1 cellular context compared by ENCODE assay signal in the genomic region with DNA sequence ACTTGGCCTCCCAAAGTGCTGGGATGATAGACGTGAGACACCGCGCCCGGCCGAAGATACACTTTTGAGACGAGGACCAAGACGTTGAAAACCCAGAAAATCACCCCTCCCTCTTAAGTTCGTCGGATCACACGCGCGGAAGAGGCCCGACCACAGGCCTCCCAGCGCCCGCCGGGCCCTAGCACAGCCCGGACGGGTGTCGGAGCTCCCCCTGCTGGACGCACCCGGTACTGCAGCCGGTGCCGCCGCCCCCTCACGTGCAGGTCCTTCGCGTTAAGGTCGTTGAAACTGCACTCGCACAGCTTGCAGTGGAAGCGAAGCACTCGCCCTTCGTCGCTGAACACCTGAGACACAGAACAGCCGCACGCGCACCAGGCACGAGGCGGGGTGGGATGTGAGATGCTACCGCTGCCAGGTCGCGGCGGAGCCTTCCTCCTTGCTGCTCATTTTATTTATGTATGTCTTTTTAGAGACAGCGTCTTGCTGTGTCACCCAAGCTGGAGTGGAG.
TF ChIP-seq lines count a peak whose summit lies in the region.

No MANE protein-coding gene starts in this region.

TF ChIP-seq in HepG2, 621 proteins besides CTCF, POLR2A, EP300 and RAD21 (continues in another document):
- TF ChIP-seq MIER2 (CRISPR knock-in tag; IDR thresholded peaks at IDR 0.05) (no peak), ZNF180 (CRISPR knock-in tag; IDR thresholded peaks at IDR 0.05; ENCODE audit: borderline replicate concordance, low read depth) (no peak), GPN1 (CRISPR knock-in tag; IDR thresholded peaks at IDR 0.05; ENCODE audit: borderline replicate concordance) (peak; percentile 44; the same call in 1 of the 2 replicates), ZNF616 (CRISPR knock-in tag; IDR thresholded peaks at IDR 0.05; ENCODE audit: low read depth) (no peak), REXO4 (CRISPR knock-in tag; IDR thresholded peaks at IDR 0.05; ENCODE audit: borderline replicate concordance) (no peak), CREM (IDR thresholded peaks at IDR 0.05) (no peak), CREM (CRISPR knock-in tag; IDR thresholded peaks at IDR 0.05) (no peak), ZNF562 (CRISPR knock-in tag; IDR thresholded peaks at IDR 0.05; ENCODE audit: borderline replicate concordance) (no peak), PCBP2 (optimal IDR thresholded peaks at IDR 0.05; ENCODE audit: low read depth, low read length, poor library complexity, severe bottlenecking) (no peak), TCF7L2 (IDR thresholded peaks at IDR 0.05; ENCODE audit: low read depth, low read length) (no peak), JUN (CRISPR knock-in tag; IDR thresholded peaks at IDR 0.05) (no peak), RFXANK (CRISPR knock-in tag; IDR thresholded peaks at IDR 0.05) (no peak), RNF2 (conservative IDR thresholded peaks at IDR 0.05; ENCODE audit: low read depth) (peak; percentile 53; the same call in 1 of the 2 replicates), ZNF841 (CRISPR knock-in tag; IDR thresholded peaks at IDR 0.05; ENCODE audit: borderline replicate concordance) (no peak), ZNF260 (CRISPR knock-in tag; IDR thresholded peaks at IDR 0.05; ENCODE audit: borderline replicate concordance, low read depth) (no peak), ZNF703 (CRISPR knock-in tag; IDR thresholded peaks at IDR 0.05; ENCODE audit: borderline replicate concordance) (no peak), U2AF2 (IDR thresholded peaks at IDR 0.05; ENCODE audit: low read depth, low read length) (no peak), FOSL1 (CRISPR knock-in tag; IDR thresholded peaks at IDR 0.05; ENCODE audit: borderline replicate concordance) (no peak), ZSCAN20 (CRISPR knock-in tag; IDR thresholded peaks at IDR 0.05; ENCODE audit: borderline replicate concordance) (no peak), ARNTL (CRISPR knock-in tag; IDR thresholded peaks at IDR 0.05) (no peak), MAZ (IDR thresholded peaks at IDR 0.05; ENCODE audit: borderline replicate concordance, low read depth, low read length) (no peak), MAZ (CRISPR knock-in tag; IDR thresholded peaks at IDR 0.05; ENCODE audit: low read depth) (peak; percentile 35; the same call in 1 of the 2 replicates), ZNF501 (CRISPR knock-in tag; IDR thresholded peaks at IDR 0.05) (0 out of 2 replicates have a peak, but pooled peaks have one; percentile 34), ZBTB20 (CRISPR knock-in tag; IDR thresholded peaks at IDR 0.05; ENCODE audit: borderline replicate concordance, low read depth) (no peak), SP1 (IDR thresholded peaks at IDR 0.05) (no peak), SP1 (CRISPR knock-in tag; IDR thresholded peaks at IDR 0.05) (peak; percentile 67), KDM2A (CRISPR knock-in tag; IDR thresholded peaks at IDR 0.05; ENCODE audit: borderline replicate concordance, low read depth) (peak; percentile 60; the same call in 1 of the 2 replicates), ZNF326 (CRISPR knock-in tag; IDR thresholded peaks at IDR 0.05; ENCODE audit: borderline replicate concordance) (no peak), ZNF720 (CRISPR knock-in tag; IDR thresholded peaks at IDR 0.05) (no peak), GABPB1 (CRISPR knock-in tag; IDR thresholded peaks at IDR 0.05) (peak; percentile 38; the same call in 1 of the 2 replicates), YEATS2 (CRISPR knock-in tag; IDR thresholded peaks at IDR 0.05; ENCODE audit: borderline replicate concordance) (no peak), ZNF143 (CRISPR knock-in tag; IDR thresholded peaks at IDR 0.05) (no peak), HOXA9 (CRISPR knock-in tag; IDR thresholded peaks at IDR 0.05; ENCODE audit: borderline replicate concordance) (0 out of 2 replicates have a peak, but pooled peaks have one; percentile 27), ZNF75D (CRISPR knock-in tag; IDR thresholded peaks at IDR 0.05; ENCODE audit: borderline replicate concordance) (no peak), PHF21A (CRISPR knock-in tag; IDR thresholded peaks at IDR 0.05) (no peak), ZNF432 (CRISPR knock-in tag; IDR thresholded peaks at IDR 0.05; ENCODE audit: borderline replicate concordance) (no peak), GATA4 (IDR thresholded peaks at IDR 0.05; ENCODE audit: borderline replicate concordance, low read depth) (no peak), SP5 (CRISPR knock-in tag; IDR thresholded peaks at IDR 0.05; ENCODE audit: borderline replicate concordance, low read depth) (peak; percentile 63; the same call in 1 of the 2 replicates), HNRNPLL (IDR thresholded peaks at IDR 0.05; ENCODE audit: low read depth, low read length, poor library complexity, severe bottlenecking) (peak; percentile 38), SMAD9 (CRISPR knock-in tag; IDR thresholded peaks at IDR 0.05) (no peak), ZNF44 (CRISPR knock-in tag; IDR thresholded peaks at IDR 0.05) (no peak), TEAD2 (CRISPR knock-in tag; IDR thresholded peaks at IDR 0.05) (no peak), CBX1 (IDR thresholded peaks at IDR 0.05; ENCODE audit: low read depth) (no peak), SOX13 (IDR thresholded peaks at IDR 0.05) (no peak), SOX13 (CRISPR knock-in tag; conservative IDR thresholded peaks at IDR 0.05 in 1 of 2, IDR thresholded peaks at IDR 0.05 in 1 of 2) (no peak), ZNF672 (CRISPR knock-in tag; IDR thresholded peaks at IDR 0.05) (no peak)
- TF ChIP-seq, protein P1, sequence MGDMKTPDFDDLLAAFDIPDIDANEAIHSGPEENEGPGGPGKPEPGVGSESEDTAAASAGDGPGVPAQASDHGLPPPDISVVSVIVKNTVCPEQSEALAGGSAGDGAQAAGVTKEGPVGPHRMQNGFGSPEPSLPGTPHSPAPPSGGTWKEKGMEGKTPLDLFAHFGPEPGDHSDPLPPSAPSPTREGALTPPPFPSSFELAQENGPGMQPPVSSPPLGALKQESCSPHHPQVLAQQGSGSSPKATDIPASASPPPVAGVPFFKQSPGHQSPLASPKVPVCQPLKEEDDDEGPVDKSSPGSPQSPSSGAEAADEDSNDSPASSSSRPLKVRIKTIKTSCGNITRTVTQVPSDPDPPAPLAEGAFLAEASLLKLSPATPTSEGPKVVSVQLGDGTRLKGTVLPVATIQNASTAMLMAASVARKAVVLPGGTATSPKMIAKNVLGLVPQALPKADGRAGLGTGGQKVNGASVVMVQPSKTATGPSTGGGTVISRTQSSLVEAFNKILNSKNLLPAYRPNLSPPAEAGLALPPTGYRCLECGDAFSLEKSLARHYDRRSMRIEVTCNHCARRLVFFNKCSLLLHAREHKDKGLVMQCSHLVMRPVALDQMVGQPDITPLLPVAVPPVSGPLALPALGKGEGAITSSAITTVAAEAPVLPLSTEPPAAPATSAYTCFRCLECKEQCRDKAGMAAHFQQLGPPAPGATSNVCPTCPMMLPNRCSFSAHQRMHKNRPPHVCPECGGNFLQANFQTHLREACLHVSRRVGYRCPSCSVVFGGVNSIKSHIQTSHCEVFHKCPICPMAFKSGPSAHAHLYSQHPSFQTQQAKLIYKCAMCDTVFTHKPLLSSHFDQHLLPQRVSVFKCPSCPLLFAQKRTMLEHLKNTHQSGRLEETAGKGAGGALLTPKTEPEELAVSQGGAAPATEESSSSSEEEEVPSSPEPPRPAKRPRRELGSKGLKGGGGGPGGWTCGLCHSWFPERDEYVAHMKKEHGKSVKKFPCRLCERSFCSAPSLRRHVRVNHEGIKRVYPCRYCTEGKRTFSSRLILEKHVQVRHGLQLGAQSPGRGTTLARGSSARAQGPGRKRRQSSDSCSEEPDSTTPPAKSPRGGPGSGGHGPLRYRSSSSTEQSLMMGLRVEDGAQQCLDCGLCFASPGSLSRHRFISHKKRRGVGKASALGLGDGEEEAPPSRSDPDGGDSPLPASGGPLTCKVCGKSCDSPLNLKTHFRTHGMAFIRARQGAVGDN (CRISPR knock-in tag; IDR thresholded peaks at IDR 0.05) = peak; percentile 50; the same call in 1 of the 2 replicates
- TF ChIP-seq, protein P2, sequence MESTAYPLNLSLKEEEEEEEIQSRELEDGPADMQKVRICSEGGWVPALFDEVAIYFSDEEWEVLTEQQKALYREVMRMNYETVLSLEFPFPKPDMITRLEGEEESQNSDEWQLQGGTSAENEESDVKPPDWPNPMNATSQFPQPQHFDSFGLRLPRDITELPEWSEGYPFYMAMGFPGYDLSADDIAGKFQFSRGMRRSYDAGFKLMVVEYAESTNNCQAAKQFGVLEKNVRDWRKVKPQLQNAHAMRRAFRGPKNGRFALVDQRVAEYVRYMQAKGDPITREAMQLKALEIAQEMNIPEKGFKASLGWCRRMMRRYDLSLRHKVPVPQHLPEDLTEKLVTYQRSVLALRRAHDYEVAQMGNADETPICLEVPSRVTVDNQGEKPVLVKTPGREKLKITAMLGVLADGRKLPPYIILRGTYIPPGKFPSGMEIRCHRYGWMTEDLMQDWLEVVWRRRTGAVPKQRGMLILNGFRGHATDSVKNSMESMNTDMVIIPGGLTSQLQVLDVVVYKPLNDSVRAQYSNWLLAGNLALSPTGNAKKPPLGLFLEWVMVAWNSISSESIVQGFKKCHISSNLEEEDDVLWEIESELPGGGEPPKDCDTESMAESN (CRISPR knock-in tag; conservative IDR thresholded peaks at IDR 0.05) = 0 out of 2 replicates have a peak, but pooled peaks have one; percentile 33
- TF ChIP-seq, protein P3, sequence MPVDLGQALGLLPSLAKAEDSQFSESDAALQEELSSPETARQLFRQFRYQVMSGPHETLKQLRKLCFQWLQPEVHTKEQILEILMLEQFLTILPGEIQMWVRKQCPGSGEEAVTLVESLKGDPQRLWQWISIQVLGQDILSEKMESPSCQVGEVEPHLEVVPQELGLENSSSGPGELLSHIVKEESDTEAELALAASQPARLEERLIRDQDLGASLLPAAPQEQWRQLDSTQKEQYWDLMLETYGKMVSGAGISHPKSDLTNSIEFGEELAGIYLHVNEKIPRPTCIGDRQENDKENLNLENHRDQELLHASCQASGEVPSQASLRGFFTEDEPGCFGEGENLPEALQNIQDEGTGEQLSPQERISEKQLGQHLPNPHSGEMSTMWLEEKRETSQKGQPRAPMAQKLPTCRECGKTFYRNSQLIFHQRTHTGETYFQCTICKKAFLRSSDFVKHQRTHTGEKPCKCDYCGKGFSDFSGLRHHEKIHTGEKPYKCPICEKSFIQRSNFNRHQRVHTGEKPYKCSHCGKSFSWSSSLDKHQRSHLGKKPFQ (CRISPR knock-in tag; IDR thresholded peaks at IDR 0.05; ENCODE audit: insufficient replicate concordance) = no peak
- TF ChIP-seq, protein P4, sequence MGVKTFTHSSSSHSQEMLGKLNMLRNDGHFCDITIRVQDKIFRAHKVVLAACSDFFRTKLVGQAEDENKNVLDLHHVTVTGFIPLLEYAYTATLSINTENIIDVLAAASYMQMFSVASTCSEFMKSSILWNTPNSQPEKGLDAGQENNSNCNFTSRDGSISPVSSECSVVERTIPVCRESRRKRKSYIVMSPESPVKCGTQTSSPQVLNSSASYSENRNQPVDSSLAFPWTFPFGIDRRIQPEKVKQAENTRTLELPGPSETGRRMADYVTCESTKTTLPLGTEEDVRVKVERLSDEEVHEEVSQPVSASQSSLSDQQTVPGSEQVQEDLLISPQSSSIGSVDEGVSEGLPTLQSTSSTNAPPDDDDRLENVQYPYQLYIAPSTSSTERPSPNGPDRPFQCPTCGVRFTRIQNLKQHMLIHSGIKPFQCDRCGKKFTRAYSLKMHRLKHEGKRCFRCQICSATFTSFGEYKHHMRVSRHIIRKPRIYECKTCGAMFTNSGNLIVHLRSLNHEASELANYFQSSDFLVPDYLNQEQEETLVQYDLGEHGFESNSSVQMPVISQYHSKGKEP (CRISPR knock-in tag; IDR thresholded peaks at IDR 0.05) = no peak
- TF ChIP-seq, protein P5, sequence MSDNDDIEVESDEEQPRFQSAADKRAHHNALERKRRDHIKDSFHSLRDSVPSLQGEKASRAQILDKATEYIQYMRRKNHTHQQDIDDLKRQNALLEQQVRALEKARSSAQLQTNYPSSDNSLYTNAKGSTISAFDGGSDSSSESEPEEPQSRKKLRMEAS (IDR thresholded peaks at IDR 0.05) = peak; percentile 73
- TF ChIP-seq, protein P6, sequence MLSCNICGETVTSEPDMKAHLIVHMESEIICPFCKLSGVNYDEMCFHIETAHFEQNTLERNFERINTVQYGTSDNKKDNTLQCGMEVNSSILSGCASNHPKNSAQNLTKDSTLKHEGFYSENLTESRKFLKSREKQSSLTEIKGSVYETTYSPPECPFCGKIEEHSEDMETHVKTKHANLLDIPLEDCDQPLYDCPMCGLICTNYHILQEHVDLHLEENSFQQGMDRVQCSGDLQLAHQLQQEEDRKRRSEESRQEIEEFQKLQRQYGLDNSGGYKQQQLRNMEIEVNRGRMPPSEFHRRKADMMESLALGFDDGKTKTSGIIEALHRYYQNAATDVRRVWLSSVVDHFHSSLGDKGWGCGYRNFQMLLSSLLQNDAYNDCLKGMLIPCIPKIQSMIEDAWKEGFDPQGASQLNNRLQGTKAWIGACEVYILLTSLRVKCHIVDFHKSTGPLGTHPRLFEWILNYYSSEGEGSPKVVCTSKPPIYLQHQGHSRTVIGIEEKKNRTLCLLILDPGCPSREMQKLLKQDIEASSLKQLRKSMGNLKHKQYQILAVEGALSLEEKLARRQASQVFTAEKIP (CRISPR knock-in tag; IDR thresholded peaks at IDR 0.05; ENCODE audit: borderline replicate concordance) = no peak
- TF ChIP-seq, protein P7, sequence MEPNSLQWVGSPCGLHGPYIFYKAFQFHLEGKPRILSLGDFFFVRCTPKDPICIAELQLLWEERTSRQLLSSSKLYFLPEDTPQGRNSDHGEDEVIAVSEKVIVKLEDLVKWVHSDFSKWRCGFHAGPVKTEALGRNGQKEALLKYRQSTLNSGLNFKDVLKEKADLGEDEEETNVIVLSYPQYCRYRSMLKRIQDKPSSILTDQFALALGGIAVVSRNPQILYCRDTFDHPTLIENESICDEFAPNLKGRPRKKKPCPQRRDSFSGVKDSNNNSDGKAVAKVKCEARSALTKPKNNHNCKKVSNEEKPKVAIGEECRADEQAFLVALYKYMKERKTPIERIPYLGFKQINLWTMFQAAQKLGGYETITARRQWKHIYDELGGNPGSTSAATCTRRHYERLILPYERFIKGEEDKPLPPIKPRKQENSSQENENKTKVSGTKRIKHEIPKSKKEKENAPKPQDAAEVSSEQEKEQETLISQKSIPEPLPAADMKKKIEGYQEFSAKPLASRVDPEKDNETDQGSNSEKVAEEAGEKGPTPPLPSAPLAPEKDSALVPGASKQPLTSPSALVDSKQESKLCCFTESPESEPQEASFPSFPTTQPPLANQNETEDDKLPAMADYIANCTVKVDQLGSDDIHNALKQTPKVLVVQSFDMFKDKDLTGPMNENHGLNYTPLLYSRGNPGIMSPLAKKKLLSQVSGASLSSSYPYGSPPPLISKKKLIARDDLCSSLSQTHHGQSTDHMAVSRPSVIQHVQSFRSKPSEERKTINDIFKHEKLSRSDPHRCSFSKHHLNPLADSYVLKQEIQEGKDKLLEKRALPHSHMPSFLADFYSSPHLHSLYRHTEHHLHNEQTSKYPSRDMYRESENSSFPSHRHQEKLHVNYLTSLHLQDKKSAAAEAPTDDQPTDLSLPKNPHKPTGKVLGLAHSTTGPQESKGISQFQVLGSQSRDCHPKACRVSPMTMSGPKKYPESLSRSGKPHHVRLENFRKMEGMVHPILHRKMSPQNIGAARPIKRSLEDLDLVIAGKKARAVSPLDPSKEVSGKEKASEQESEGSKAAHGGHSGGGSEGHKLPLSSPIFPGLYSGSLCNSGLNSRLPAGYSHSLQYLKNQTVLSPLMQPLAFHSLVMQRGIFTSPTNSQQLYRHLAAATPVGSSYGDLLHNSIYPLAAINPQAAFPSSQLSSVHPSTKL (CRISPR knock-in tag; IDR thresholded peaks at IDR 0.05) = no peak
